In the genomic region with DNA sequence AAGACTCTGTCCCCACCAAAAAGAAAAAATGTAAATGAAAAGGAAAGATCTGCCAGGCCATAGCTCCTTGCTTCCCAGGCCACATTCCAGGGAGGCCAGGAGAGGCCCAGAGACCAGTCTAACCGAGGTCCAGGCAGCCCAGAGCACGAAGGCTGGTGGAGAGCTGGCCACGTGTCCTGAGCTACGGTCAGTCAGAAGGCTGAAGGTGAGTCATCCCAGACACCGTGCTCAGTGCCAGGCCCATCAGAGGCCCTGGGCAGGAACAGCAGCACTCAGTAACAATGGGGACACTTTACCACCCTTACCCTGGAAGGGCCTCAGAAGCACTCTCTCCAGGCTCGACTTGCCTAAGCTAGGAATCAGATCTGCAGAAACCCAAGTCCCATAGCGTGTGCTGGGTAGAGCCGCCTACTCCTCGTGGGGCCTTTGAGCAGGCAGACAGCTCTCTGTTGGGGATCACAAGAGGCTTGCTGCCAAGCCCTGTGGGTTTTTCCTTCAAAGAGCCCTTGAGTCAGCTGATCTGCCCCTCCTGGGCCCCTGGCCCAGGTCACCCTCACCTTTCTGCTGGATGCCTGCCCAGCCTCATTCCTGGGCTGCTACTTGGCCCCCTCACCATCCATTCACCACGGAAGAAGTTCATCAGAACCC, we compare ENCODE assay signal across 14 cellular contexts. TPM values are rescaled to one million over a fixed set of nuclear protein-coding genes. Genes with fewer than 3 reads are reported as not detected.
A peak's percentile ranks its signal among the peaks of the same experiment; 100 is the strongest.
DNase-seq lines count a peak whose midpoint lies in the region; ATAC-seq and TF ChIP-seq lines count a peak whose summit lies in the region.
"Had no signal": no experiment of that assay in that cellular context is flagged by ENCODE, and none has a peak within 500 bp of the region (broad histone marks: within the 10 kb centered on the region; RNA-seq: fewer than 3 reads in every experiment).

No MANE protein-coding gene starts in this region.

- ATAC-seq in GM21381 (IDR thresholded peaks at IDR 0.05; ENCODE audit: unreplicated experiment): no peak
- no peak for ATAC-seq in GM18909 (IDR thresholded peaks at IDR 0.05; ENCODE audit: poor library complexity, unreplicated experiment)
- ATAC-seq: A549 had no signal

- H3K4me3 ChIP-seq in fibroblast of pulmonary artery (replicated peaks; ENCODE audit: low read depth, low read length): no peak overlapping the region
- H3K4me3 ChIP-seq: A549, testis had no signal

- peak; percentile 64 for DNase-seq in A172 (ENCODE audit: low spot score)
- DNase-seq in HCEC 1CT: peak; percentile 48
- DNase-seq in SW480 (ENCODE audit: low spot score): peak; percentile 60
- DNase-seq in fibroblast of pulmonary artery (ENCODE audit: low read depth): peak; percentile 63
- DNase-seq in middle frontal gyrus (ENCODE audit: extremely low spot score, low spot score): no peak
- DNase-seq in NCI-H1694 (lab: John Stamatoyannopoulos, UW): no peak
- DNase-seq: activated CD4-positive, CD25-positive, alpha-beta regulatory T cell treated with anti-CD3 and anti-CD28 coated beads, Interleukin-2, amount 50 U/mL, for 72 hours; activated T-cell treated with anti-CD3 and anti-CD28 coated beads, Interleukin-2, amount 50 U/mL, for 1 hour; NCI-H1092; NCI-H748 treated with DMSO at 0.1 percent for 48 hours; testis had no signal

- TF ChIP-seq CTCF in fibroblast of pulmonary artery (IDR thresholded peaks at IDR 0.05; ENCODE audit: low read length, missing control alignments): no peak

RNA-seq across cellular contexts. Expression of a gene that starts 11.6 kb away (rescaled TPM):
- 99.5 and 132 TPM in 2 replicates for total RNA-seq in A172 (2014; rRNA removed; shearing (Covaris generic))

RNA-seq across cellular contexts. Expression of a gene that starts 24.8 kb away (rescaled TPM):
- total RNA-seq in A172 (2014; rRNA removed; shearing (Covaris generic)): 1.7 and 2.5 TPM in 2 replicates

RNA-seq across cellular contexts. Expression of a gene that starts 45.7 kb away (rescaled TPM):
- total RNA-seq in A172 (2014; rRNA removed; shearing (Covaris generic)): 130 and 157 TPM in 2 replicates

Comparison
In these comparisons a context has a peak if more than half of its experiments do, and no peak if none do; other contexts are left out.
1. DNase-seq: peak in A172 (single experiment), HCEC 1CT (single experiment), SW480 (single experiment) and fibroblast of pulmonary artery (single experiment); none in middle frontal gyrus (single experiment) and NCI-H1694 (single experiment).